In genomic region chr13:105220063-105220462, GRCh38 we compare ENCODE assay signal across 16 cellular contexts.
DNase-seq lines count a peak whose midpoint lies in the region; ATAC-seq and TF ChIP-seq lines count a peak whose summit lies in the region.
"Had no signal": no experiment of that assay in that cellular context is flagged by ENCODE, and none has a peak within 500 bp of the region (broad histone marks: within the 10 kb centered on the region; RNA-seq: fewer than 3 reads in every experiment).

No MANE protein-coding gene starts in this region.

- H3K4me3 Mint-ChIP-seq in activated T-cell treated with anti-CD3 and anti-CD28 coated beads, Interleukin-2, amount 50 U/mL, for 72 hours = no peak overlapping the region
- H3K4me3 Mint-ChIP-seq: CD4-positive, alpha-beta T cell had no signal

- DNase-seq in EH (ENCODE audit: low read depth) = peak; percentile 52
- no peak for DNase-seq in RWPE2 (ENCODE audit: low spot score)
- DNase-seq in choroid plexus epithelial cell (ENCODE audit: low read depth) = peak; percentile 79
- peak; percentile 62 for DNase-seq in osteoblast (ENCODE audit: insufficient read length, low spot score, missing footprints)
- no peak for DNase-seq in gastrocnemius medialis
- DNase-seq in SHP77 treated with DMSO at 0.1 percent for 48 hours (lab: John Stamatoyannopoulos, UW) = no peak
- DNase-seq in activated T-cell treated with anti-CD3 and anti-CD28 coated beads, Interleukin-2, amount 50 U/mL, for 72 hours = no peak
- DNase-seq: CD4-positive, alpha-beta T cell; KG1; NCI-H1417 treated with DMSO at 0.1 percent for 48 hours; NCI-H187 treated with DMSO at 0.1 percent for 48 hours; NCI-H2227 treated with DMSO at 0.1 percent for 48 hours; NCI-H524; NCI-H82; OCI-M1; SHP77 had no signal

- H3K4me1 ChIP-seq in RWPE2 (ENCODE audit: insufficient read depth, poor library complexity, severe bottlenecking) = peaks cover 14% of the 10 kb centered on the region
- H3K4me1 ChIP-seq in osteoblast (ENCODE audit: insufficient read depth, low read length) = no peaks in the 10 kb centered on the region
- no peaks in the 10 kb centered on the region for H3K4me1 ChIP-seq in gastrocnemius medialis

- no peak for TF ChIP-seq POLR2A in gastrocnemius medialis (IDR thresholded peaks at IDR 0.05)

- in situ Hi-C loops in gastrocnemius medialis (cut with MboI; ENCODE audit: low sequenced_read_pairs in 4 of 4) = no loop called here

- H3K79me2 ChIP-seq in osteoblast (ENCODE audit: insufficient read depth, low read length) = no peaks in the 10 kb centered on the region

- no peaks in the 10 kb centered on the region for H3K27me3 ChIP-seq in RWPE2 (ENCODE audit: insufficient read depth, poor library complexity, severe bottlenecking)
- no peaks in the 10 kb centered on the region for H3K27me3 ChIP-seq in osteoblast (ENCODE audit: insufficient read depth, low read length)
- no peaks in the 10 kb centered on the region for H3K27me3 ChIP-seq in gastrocnemius medialis

- peaks cover 6% of the 10 kb centered on the region for H3K27me3 Mint-ChIP-seq in activated T-cell treated with anti-CD3 and anti-CD28 coated beads, Interleukin-2, amount 50 U/mL, for 72 hours (ENCODE audit: low read depth)
- H3K27me3 Mint-ChIP-seq: CD4-positive, alpha-beta T cell had no signal

- H4K20me1 ChIP-seq in osteoblast (ENCODE audit: insufficient read depth, low read length) = no peaks in the 10 kb centered on the region

- peak overlapping the region; percentile 34 for H3K4me2 ChIP-seq in osteoblast (ENCODE audit: insufficient read depth, low read length)

- intact Hi-C loops in gastrocnemius medialis (cut with DNase I; ENCODE audit: low total_unique reads) = no loop called here

- peak overlapping the region; percentile 19 for H3K27ac ChIP-seq in RWPE2 (ENCODE audit: poor library complexity, severe bottlenecking)
- H3K27ac ChIP-seq in osteoblast (ENCODE audit: low read depth, low read length) = no peak overlapping the region
- H3K27ac ChIP-seq in gastrocnemius medialis = no peak overlapping the region

- H3K4me3 ChIP-seq in RWPE2 (ENCODE audit: severe bottlenecking) (no peak overlapping the region), choroid plexus epithelial cell (ENCODE audit: low read depth, low read length) (no peak overlapping the region), osteoblast (ENCODE audit: insufficient read depth, low read length) (no peak overlapping the region), gastrocnemius medialis (no peak overlapping the region)

- no peaks in the 10 kb centered on the region for H3K36me3 ChIP-seq in RWPE2 (ENCODE audit: low read depth)
- no peaks in the 10 kb centered on the region for H3K36me3 ChIP-seq in osteoblast (ENCODE audit: insufficient read depth, low read length)
- no peaks in the 10 kb centered on the region for H3K36me3 ChIP-seq in gastrocnemius medialis

- no peak overlapping the region for H2AFZ ChIP-seq in osteoblast (ENCODE audit: low read length)

- TF ChIP-seq CTCF in RWPE2 (IDR thresholded peaks at IDR 0.05; ENCODE audit: poor library complexity, severe bottlenecking) (no peak), choroid plexus epithelial cell (conservative IDR thresholded peaks at IDR 0.05; ENCODE audit: low read depth, low read length) (no peak), osteoblast (IDR thresholded peaks at IDR 0.05; ENCODE audit: extremely low read depth, low read depth, low read length) (no peak), gastrocnemius medialis (IDR thresholded peaks at IDR 0.05 in 4 of 5, conservative IDR thresholded peaks at IDR 0.05 in 1 of 5) (no peak)

- no peaks in the 10 kb centered on the region for H3K9me3 ChIP-seq in RWPE2 (ENCODE audit: severe bottlenecking)
- no peaks in the 10 kb centered on the region for H3K9me3 ChIP-seq in osteoblast (ENCODE audit: low read depth, low read length)
- no peaks in the 10 kb centered on the region for H3K9me3 ChIP-seq in gastrocnemius medialis

- no peaks in the 10 kb centered on the region for H3K36me3 Mint-ChIP-seq in activated T-cell treated with anti-CD3 and anti-CD28 coated beads, Interleukin-2, amount 50 U/mL, for 72 hours (ENCODE audit: insufficient read depth in 2 of 2)

- no peak overlapping the region for H3K27ac Mint-ChIP-seq in activated T-cell treated with anti-CD3 and anti-CD28 coated beads, Interleukin-2, amount 50 U/mL, for 72 hours
- H3K27ac Mint-ChIP-seq: CD4-positive, alpha-beta T cell had no signal

- no peak for ATAC-seq in RWPE2 (ENCODE audit: low read depth)
- no peak for ATAC-seq in gastrocnemius medialis
- no peak for ATAC-seq in activated T-cell treated with anti-CD3 and anti-CD28 coated beads, Interleukin-2, amount 50 U/mL, for 72 hours (replicated peaks in 1 of 2)

- H3K4me1 Mint-ChIP-seq in activated T-cell treated with anti-CD3 and anti-CD28 coated beads, Interleukin-2, amount 50 U/mL, for 72 hours (ENCODE audit: low read depth) = no peaks in the 10 kb centered on the region

- no peaks in the 10 kb centered on the region for H3K9me3 Mint-ChIP-seq in activated T-cell treated with anti-CD3 and anti-CD28 coated beads, Interleukin-2, amount 50 U/mL, for 72 hours
- H3K9me3 Mint-ChIP-seq: CD4-positive, alpha-beta T cell had no signal

Comparison
In these comparisons a context has a peak if more than half of its experiments do, and no peak if none do; other contexts are left out.
1. DNase-seq: peak in EH (single experiment), choroid plexus epithelial cell (single experiment) and osteoblast (single experiment); none in RWPE2 (single experiment), gastrocnemius medialis (0 of 2), SHP77 treated with DMSO at 0.1 percent for 48 hours (single experiment) and activated T-cell treated with anti-CD3 and anti-CD28 coated beads, Interleukin-2, amount 50 U/mL, for 72 hours (0 of 2).